Comparison of ENCODE assay signal across 7 cellular contexts in the genomic region with DNA sequence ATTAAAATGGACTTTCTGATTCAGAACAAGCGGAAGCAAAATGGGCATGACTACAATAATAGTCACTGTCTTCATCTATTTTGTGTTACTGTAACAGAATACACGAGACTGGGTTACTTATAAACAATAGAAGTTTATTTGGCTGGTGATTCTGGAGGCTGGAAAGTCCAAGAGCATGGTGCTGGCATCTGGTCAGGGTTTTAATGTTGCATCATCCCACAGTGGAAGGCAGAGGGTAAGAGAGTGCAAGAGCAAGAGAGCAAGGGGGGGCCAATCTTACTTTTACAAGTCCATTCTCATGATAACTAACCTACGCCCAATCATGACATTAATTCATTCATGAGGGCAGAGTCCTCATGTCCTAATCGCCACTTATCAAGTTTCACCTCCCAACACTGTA.
"Had no signal": no experiment of that assay in that cellular context is flagged by ENCODE, and none has a peak within 500 bp of the region (broad histone marks: within the 10 kb centered on the region; RNA-seq: fewer than 3 reads in every experiment).

No MANE protein-coding gene starts in this region.

- H3K4me3 ChIP-seq: K562 had no signal

- H3K27ac ChIP-seq: HL-60, KMS-11 had no signal

- H3K9ac ChIP-seq: KMS-11 had no signal

- H3K4me2 ChIP-seq: KMS-11 had no signal

- DNase-seq: IMR-90, KBM-7, KG1 had no signal

- FAIRE-seq: HTR-8/SVneo, K562 had no signal

- ATAC-seq: K562 had no signal
